Comparison of ENCODE assay signal across 1 cellular context in genomic region chr22:29109853-29110252, GRCh38.
TF ChIP-seq lines count a peak whose summit lies in the region.

No MANE protein-coding gene starts in this region.

TF ChIP-seq in HEK293, 187 proteins besides CTCF, POLR2A, EP300 and RAD21 (continued from another document):
- no peak for TF ChIP-seq BCL6B (tag by site-specific recombination; IDR thresholded peaks at IDR 0.05)
- peak; percentile 42; the same call in 1 of the 2 replicates for TF ChIP-seq PRDM6 (tag by site-specific recombination; IDR thresholded peaks at IDR 0.05)
- TF ChIP-seq ZNF629 (tag by site-specific recombination; IDR thresholded peaks at IDR 0.05): no peak; the same call in 1 of the 2 replicates
- TF ChIP-seq ZBTB49 (tag by site-specific recombination; IDR thresholded peaks at IDR 0.05; ENCODE audit: low read depth): no peak
- TF ChIP-seq ZNF626 (tag by site-specific recombination; IDR thresholded peaks at IDR 0.05): no peak
- no peak for TF ChIP-seq ZNF266 (tag by site-specific recombination; IDR thresholded peaks at IDR 0.05; ENCODE audit: low read depth)
- TF ChIP-seq AEBP2 (tag by site-specific recombination; IDR thresholded peaks at IDR 0.05; ENCODE audit: borderline replicate concordance): no peak
- no peak for TF ChIP-seq ZNF776 (tag by site-specific recombination; IDR thresholded peaks at IDR 0.05; ENCODE audit: borderline replicate concordance)
- peak; percentile 42; the same call in 1 of the 2 replicates for TF ChIP-seq ZBTB48 (tag by site-specific recombination; IDR thresholded peaks at IDR 0.05)
- TF ChIP-seq PRDM1 (tag by site-specific recombination; IDR thresholded peaks at IDR 0.05): no peak
- TF ChIP-seq TRIM28 (IDR thresholded peaks at IDR 0.05; ENCODE audit: borderline replicate concordance, low read length): peak; percentile 93
- TF ChIP-seq WT1 (tag by site-specific recombination; IDR thresholded peaks at IDR 0.05): no peak
- TF ChIP-seq ZNF335 (tag by site-specific recombination; conservative IDR thresholded peaks at IDR 0.05): no peak
- no peak for TF ChIP-seq ZNF544 (tag by site-specific recombination; IDR thresholded peaks at IDR 0.05)
- TF ChIP-seq ZBTB44 (tag by site-specific recombination; IDR thresholded peaks at IDR 0.05): no peak
- no peak for TF ChIP-seq GLI4 (tag by site-specific recombination; IDR thresholded peaks at IDR 0.05)
- TF ChIP-seq ZNF423 (tag by site-specific recombination; IDR thresholded peaks at IDR 0.05): no peak
- TF ChIP-seq ZNF10 (tag by site-specific recombination; IDR thresholded peaks at IDR 0.05): no peak
- no peak for TF ChIP-seq ZNF184 (tag by site-specific recombination; IDR thresholded peaks at IDR 0.05)
- TF ChIP-seq ZNF645 (tag by site-specific recombination; IDR thresholded peaks at IDR 0.05): no peak
- TF ChIP-seq ZBTB21 (tag by site-specific recombination; IDR thresholded peaks at IDR 0.05): no peak
- no peak for TF ChIP-seq KLF7 (tag by site-specific recombination; IDR thresholded peaks at IDR 0.05; ENCODE audit: borderline replicate concordance)
- TF ChIP-seq ZFP41 (tag by site-specific recombination; IDR thresholded peaks at IDR 0.05; ENCODE audit: borderline replicate concordance): no peak
- TF ChIP-seq ZNF621 (tag by site-specific recombination; IDR thresholded peaks at IDR 0.05): no peak
- no peak for TF ChIP-seq ZNF280C (tag by site-specific recombination; IDR thresholded peaks at IDR 0.05)
- no peak for TF ChIP-seq ZNF792 (tag by site-specific recombination; IDR thresholded peaks at IDR 0.05)
- no peak for TF ChIP-seq ZNF473 (tag by site-specific recombination; IDR thresholded peaks at IDR 0.05)
TF ChIP-seq in HEK293: peak in this region for 6.
